In genomic region chr20:41395669-41396664, GRCh38 we compare ENCODE assay signal across 1 cellular context.
A peak's percentile ranks its signal among the peaks of the same experiment; 100 is the strongest.
TF ChIP-seq lines count a peak whose summit lies in the region.

No MANE protein-coding gene starts in this region.

TF ChIP-seq in K562, 482 proteins besides CTCF, POLR2A, EP300 and RAD21 (continued from another document):
- peak; percentile 71 for TF ChIP-seq CREB3L1 (IDR thresholded peaks at IDR 0.05; ENCODE audit: borderline replicate concordance, low read depth)
- TF ChIP-seq HNRNPH1 (optimal IDR thresholded peaks at IDR 0.05; ENCODE audit: low read depth, low read length): no peak
- TF ChIP-seq SMARCC2 (IDR thresholded peaks at IDR 0.05; ENCODE audit: low read depth): no peak
- no peak for TF ChIP-seq SREBF2 (CRISPR knock-in tag; IDR thresholded peaks at IDR 0.05)
